Comparison of ENCODE assay signal across 14 cellular contexts in the genomic region with DNA sequence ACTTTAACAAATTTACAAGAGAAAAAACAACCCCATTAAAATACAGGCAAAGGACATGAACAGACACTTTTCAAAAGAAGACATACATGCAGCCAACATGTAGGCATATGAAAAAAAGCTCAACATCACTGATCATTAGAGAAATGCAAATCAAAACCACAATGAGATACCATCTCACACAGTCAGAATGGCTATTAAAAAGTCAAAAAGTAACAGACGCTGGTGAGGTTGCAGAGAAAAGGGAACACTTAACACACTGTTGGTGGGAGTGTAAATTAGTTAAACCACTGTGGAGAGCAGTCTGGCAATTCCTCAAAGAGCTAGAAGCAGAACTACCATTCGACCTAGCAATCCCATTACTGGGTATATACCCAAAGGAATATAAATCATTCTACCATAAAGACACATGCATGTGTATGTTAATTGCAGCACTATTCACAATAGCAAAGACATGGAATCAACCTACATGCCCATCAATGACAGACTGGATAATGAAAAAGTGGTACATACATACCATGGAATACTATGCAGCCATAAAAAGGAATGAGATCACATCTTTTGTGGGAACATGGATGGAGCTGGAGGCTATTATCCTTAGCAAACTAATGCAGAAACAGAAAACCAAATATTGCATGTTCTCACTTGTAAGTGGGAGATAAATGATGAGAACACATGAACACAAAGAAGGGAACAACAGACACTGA. TPM values are rescaled to one million over a fixed set of nuclear protein-coding genes. Genes with fewer than 3 reads are reported as not detected.
DNase-seq lines count a peak whose midpoint lies in the region; ATAC-seq lines count a peak whose summit lies in the region.
"Not testable (repeated sequence)": the region's sequence is repeated elsewhere in the genome, so short reads cannot be mapped to it uniquely, and the experiment has no call there.
"Had no signal": no experiment of that assay in that cellular context is flagged by ENCODE, and none has a peak within 500 bp of the region (broad histone marks: within the 10 kb centered on the region; RNA-seq: fewer than 3 reads in every experiment).

No MANE protein-coding gene starts in this region.

- H3K27ac Mint-ChIP-seq in CD4-positive, CD25-positive, alpha-beta regulatory T cell, result peak overlapping the region in 2 of 3 donors; percentile 29 to 59

- DNase-seq in CD4-positive, CD25-positive, alpha-beta regulatory T cell, result peak in 1 of 3 donors; percentile 5
- peak; percentile 31 for DNase-seq in NAMALWA (ENCODE audit: low spot score)

- H3K9me3 Mint-ChIP-seq in CD4-positive, CD25-positive, alpha-beta regulatory T cell, result not testable (repeated sequence)

- not testable (repeated sequence) for H3K36me3 ChIP-seq in CD4-positive, CD25-positive, alpha-beta regulatory T cell (ENCODE audit: control insufficient read depth, insufficient read depth, low read length)

- H3K4me3 ChIP-seq in CD4-positive, CD25-positive, alpha-beta regulatory T cell (ENCODE audit: low read depth, low read length), result not testable (repeated sequence)

- H3K27me3 ChIP-seq in CD4-positive, CD25-positive, alpha-beta regulatory T cell (ENCODE audit: control insufficient read depth, insufficient read depth, low read length), result not testable (repeated sequence)

- ATAC-seq in CD4-positive, CD25-positive, alpha-beta regulatory T cell (ENCODE audit: low read depth in 2 of 2), result not testable (repeated sequence)
- ATAC-seq in GM18511 (IDR thresholded peaks at IDR 0.05; ENCODE audit: unreplicated experiment) (peak; percentile 82), GM18909 (IDR thresholded peaks at IDR 0.05; ENCODE audit: poor library complexity, unreplicated experiment) (peak; percentile 70), GM19463 (IDR thresholded peaks at IDR 0.05; ENCODE audit: unreplicated experiment) (peak; percentile 61), HG02678 (IDR thresholded peaks at IDR 0.05; ENCODE audit: unreplicated experiment) (peak; percentile 77), HG03064 (IDR thresholded peaks at IDR 0.05; ENCODE audit: low read depth, unreplicated experiment) (peak; percentile 76), HG03460 (IDR thresholded peaks at IDR 0.05; ENCODE audit: unreplicated experiment) (peak; percentile 43)

- not testable (repeated sequence) for H3K9me3 ChIP-seq in CD4-positive, CD25-positive, alpha-beta regulatory T cell (ENCODE audit: control insufficient read depth in 2 of 2, low read length in 2 of 2)

- peaks cover 38 to 68% (median 55%) of the 10 kb centered on the region in 4 donors for H3K4me1 Mint-ChIP-seq in CD4-positive, CD25-positive, alpha-beta regulatory T cell

- not testable (repeated sequence) for H3K27me3 Mint-ChIP-seq in CD4-positive, CD25-positive, alpha-beta regulatory T cell

- peaks cover 27% of the 10 kb centered on the region for H3K36me3 Mint-ChIP-seq in CD4-positive, CD25-positive, alpha-beta regulatory T cell

- peak overlapping the region in 2 of 4 donors; percentile 4 to 7 for H3K4me3 Mint-ChIP-seq in CD4-positive, CD25-positive, alpha-beta regulatory T cell

- H3K4me1 ChIP-seq in CD4-positive, CD25-positive, alpha-beta regulatory T cell (ENCODE audit: control insufficient read depth, insufficient read depth, low read length, poor library complexity, severe bottlenecking), result peaks cover 14% of the 10 kb centered on the region

- H3K27ac ChIP-seq in CD4-positive, CD25-positive, alpha-beta regulatory T cell (ENCODE audit: insufficient read depth, low read length, poor library complexity, severe bottlenecking), result not testable (repeated sequence)

RNA-seq across cellular contexts. Expression of a gene that starts 21.9 kb away (rescaled TPM):
- not detected for total RNA-seq in CD4-positive, CD25-positive, alpha-beta regulatory T cell
- not detected for polyA plus RNA-seq in CD4-positive, CD25-positive, alpha-beta regulatory T cell
- total RNA-seq: CD8-positive, alpha-beta memory T cell; LHCN-M2; T-helper 17 cell; WTC11 had no signal
- polyA plus RNA-seq: BJ; CD8-positive, alpha-beta memory T cell; HepG2 had no signal
